In genomic region chr13:112428704-112429103, GRCh38 we compare ENCODE assay signal across 9 cellular contexts. TPM values are rescaled to one million over a fixed set of nuclear protein-coding genes. Genes with fewer than 3 reads are reported as not detected.
"Had no signal": no experiment of that assay in that cellular context is flagged by ENCODE, and none has a peak within 500 bp of the region (broad histone marks: within the 10 kb centered on the region; RNA-seq: fewer than 3 reads in every experiment).

No MANE protein-coding gene starts in this region.

- ATAC-seq: GM23338, K562 had no signal

- H3K27ac Mint-ChIP-seq: GM23338, H9, HFFc6 had no signal

- H3K4me3 Mint-ChIP-seq: GM23338, H9, HFFc6 had no signal

- H3K4me3 ChIP-seq: GM23338, K562 had no signal

- DNase-seq: H9, HCEC 1CT, HFFc6, IMR-90 had no signal

- H3K4me1 Mint-ChIP-seq: GM23338 had no signal

- H3K27ac ChIP-seq: HL-60 had no signal

RNA-seq across cellular contexts. Expression of gene SPACA7, which starts 52.5 kb away (rescaled TPM):
- total RNA-seq: GM23338, H1, H9, HFFc6, HT1080, IMR-90, K562 had no signal
- polyA plus RNA-seq: GM23338, H1, IMR-90, K562 had no signal
